Comparison of ENCODE assay signal across 1 cellular context in the genomic region with DNA sequence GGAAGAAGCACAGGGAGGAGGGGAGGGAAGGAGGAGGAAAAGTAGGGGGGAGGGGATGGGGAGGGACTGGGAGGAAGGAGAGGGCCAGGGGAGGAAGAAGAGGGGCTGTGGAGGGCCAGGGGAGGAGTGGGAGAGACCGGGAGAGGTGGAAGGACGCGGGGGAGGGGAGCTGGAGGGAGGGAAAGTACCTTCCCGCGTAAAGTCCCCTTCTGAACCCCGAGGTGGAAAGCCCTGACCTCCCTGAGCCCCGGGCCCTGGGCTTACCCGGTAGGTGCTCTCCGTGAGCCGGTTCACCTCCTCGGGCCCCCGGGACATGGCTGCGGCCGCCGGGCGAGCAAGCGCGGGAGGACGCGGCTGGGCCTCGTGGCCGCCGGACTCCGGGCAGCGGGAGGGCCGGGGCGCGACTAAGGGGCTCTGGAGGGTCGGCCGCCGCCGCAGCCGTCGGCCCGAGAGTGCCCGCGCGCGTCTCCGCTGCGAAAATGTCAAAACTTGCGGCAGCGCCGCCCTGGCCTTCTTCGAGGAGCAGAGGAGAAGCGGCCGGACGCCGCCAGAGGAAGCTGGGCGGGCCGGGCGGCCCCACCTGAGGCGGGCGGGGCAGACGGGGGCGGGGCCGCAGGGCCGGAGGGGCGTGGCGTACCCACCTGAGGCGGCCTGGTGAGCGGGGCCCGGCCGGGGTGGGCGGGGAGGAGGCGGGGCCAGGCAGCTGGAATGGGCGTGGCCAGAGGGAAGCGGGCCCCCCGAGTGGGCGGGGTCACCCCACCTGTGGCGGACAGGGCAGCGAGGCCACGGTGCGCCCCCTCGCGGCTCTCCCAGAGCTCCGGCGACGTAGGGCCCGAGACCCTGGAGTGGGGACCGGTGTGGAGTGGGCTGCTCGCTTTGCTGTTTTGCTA.
TF ChIP-seq lines count a peak whose summit lies in the region.

Gene BAIAP2L1, minus strand, starts transcription at position 553 of the 890 bp plus-strand sequence. Its CDS starts 238 bp downstream, at position 315.

TF ChIP-seq in H1, 55 proteins besides CTCF, POLR2A, EP300 and RAD21 (continued from another document):
- TF ChIP-seq ATF3 (IDR thresholded peaks at IDR 0.05; ENCODE audit: insufficient read depth, low read depth, low read length) (no peak), RBBP5 (IDR thresholded peaks at IDR 0.05; ENCODE audit: borderline replicate concordance, low read depth, low read length) (peak; percentile 63; the same call in 1 of the 2 replicates), CEBPB (IDR thresholded peaks at IDR 0.05; ENCODE audit: low read depth, low read length) (no peak)
